Comparison of ENCODE assay signal across 1 cellular context in the genomic region with DNA sequence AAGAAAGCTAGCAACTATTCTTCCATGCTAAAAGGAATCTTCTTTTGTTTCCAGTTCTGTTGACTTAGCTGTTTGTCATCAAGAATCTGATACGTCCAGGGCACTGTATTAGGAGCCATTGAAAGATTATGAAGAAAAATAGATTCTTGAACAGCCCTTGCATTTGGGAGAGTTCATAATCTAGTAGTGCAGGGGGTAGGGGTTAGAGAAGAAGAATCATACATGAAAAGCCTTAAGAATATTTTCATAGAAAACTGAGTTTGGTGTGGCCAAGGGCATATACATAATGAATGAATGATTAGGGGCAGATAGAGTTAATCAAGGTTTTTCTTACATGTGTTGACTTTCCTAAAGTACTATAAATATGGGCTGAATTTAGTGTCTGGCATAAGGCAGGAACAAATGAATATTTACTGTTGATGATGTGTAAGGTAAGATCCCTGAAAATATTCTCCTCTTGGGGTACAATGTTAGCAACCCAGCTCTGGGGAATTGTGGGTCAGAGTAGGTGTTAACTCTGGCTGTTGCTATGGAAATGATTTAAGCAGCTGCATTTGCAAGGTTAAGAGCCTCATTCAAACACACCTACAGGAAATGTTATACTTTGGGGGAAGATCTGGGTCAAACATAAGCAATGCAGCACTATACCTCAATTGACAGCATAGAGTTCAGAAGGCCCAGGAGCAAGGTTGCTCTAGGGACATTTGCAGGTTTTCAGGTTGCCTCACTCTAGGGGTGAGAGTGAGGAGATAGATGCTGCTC.
TF ChIP-seq lines count a peak whose summit lies in the region.

No MANE protein-coding gene starts in this region.

TF ChIP-seq in WTC11, 78 proteins besides CTCF, POLR2A, EP300 and RAD21 (continued from another document):
- TF ChIP-seq, protein P1, sequence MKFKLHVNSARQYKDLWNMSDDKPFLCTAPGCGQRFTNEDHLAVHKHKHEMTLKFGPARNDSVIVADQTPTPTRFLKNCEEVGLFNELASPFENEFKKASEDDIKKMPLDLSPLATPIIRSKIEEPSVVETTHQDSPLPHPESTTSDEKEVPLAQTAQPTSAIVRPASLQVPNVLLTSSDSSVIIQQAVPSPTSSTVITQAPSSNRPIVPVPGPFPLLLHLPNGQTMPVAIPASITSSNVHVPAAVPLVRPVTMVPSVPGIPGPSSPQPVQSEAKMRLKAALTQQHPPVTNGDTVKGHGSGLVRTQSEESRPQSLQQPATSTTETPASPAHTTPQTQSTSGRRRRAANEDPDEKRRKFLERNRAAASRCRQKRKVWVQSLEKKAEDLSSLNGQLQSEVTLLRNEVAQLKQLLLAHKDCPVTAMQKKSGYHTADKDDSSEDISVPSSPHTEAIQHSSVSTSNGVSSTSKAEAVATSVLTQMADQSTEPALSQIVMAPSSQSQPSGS (CRISPR knock-in tag; IDR thresholded peaks at IDR 0.05; ENCODE audit: borderline replicate concordance, low read depth), result no peak
- no peak for TF ChIP-seq IRF2 (CRISPR knock-in tag; IDR thresholded peaks at IDR 0.05; ENCODE audit: borderline replicate concordance, low read depth)
- no peak for TF ChIP-seq PRRX2 (CRISPR knock-in tag; IDR thresholded peaks at IDR 0.05)
- TF ChIP-seq, protein P2, sequence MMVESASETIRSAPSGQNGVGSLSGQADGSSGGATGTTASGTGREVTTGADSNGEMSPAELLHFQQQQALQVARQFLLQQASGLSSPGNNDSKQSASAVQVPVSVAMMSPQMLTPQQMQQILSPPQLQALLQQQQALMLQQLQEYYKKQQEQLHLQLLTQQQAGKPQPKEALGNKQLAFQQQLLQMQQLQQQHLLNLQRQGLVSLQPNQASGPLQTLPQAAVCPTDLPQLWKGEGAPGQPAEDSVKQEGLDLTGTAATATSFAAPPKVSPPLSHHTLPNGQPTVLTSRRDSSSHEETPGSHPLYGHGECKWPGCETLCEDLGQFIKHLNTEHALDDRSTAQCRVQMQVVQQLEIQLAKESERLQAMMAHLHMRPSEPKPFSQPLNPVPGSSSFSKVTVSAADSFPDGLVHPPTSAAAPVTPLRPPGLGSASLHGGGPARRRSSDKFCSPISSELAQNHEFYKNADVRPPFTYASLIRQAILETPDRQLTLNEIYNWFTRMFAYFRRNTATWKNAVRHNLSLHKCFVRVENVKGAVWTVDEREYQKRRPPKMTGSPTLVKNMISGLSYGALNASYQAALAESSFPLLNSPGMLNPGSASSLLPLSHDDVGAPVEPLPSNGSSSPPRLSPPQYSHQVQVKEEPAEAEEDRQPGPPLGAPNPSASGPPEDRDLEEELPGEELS (CRISPR knock-in tag; IDR thresholded peaks at IDR 0.05), result no peak
- no peak for TF ChIP-seq NFE2L1 (CRISPR knock-in tag; IDR thresholded peaks at IDR 0.05)
- TF ChIP-seq ZNF416 (CRISPR knock-in tag; IDR thresholded peaks at IDR 0.05), result no peak
- TF ChIP-seq, protein P3, sequence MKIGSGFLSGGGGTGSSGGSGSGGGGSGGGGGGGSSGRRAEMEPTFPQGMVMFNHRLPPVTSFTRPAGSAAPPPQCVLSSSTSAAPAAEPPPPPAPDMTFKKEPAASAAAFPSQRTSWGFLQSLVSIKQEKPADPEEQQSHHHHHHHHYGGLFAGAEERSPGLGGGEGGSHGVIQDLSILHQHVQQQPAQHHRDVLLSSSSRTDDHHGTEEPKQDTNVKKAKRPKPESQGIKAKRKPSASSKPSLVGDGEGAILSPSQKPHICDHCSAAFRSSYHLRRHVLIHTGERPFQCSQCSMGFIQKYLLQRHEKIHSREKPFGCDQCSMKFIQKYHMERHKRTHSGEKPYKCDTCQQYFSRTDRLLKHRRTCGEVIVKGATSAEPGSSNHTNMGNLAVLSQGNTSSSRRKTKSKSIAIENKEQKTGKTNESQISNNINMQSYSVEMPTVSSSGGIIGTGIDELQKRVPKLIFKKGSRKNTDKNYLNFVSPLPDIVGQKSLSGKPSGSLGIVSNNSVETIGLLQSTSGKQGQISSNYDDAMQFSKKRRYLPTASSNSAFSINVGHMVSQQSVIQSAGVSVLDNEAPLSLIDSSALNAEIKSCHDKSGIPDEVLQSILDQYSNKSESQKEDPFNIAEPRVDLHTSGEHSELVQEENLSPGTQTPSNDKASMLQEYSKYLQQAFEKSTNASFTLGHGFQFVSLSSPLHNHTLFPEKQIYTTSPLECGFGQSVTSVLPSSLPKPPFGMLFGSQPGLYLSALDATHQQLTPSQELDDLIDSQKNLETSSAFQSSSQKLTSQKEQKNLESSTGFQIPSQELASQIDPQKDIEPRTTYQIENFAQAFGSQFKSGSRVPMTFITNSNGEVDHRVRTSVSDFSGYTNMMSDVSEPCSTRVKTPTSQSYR (CRISPR knock-in tag; IDR thresholded peaks at IDR 0.05), result no peak
